ENCODE assay signal across 18 cellular contexts in genomic region chr18:50094221-50094773, GRCh38.
DNase-seq lines count a peak whose midpoint lies in the region; ATAC-seq and TF ChIP-seq lines count a peak whose summit lies in the region.
"Had no signal": no experiment of that assay in that cellular context is flagged by ENCODE, and none has a peak within 500 bp of the region (broad histone marks: within the 10 kb centered on the region; RNA-seq: fewer than 3 reads in every experiment).

No MANE protein-coding gene starts in this region.

- H3K4ac ChIP-seq in trophoblast cell (ENCODE audit: low read depth, low read length) = no peak overlapping the region

- no peak for TF ChIP-seq CTCF in Caco-2 (IDR thresholded peaks at IDR 0.05; ENCODE audit: insufficient read depth in 1 of 2, low read depth in 1 of 2, low read length in 1 of 2, severe bottlenecking in 1 of 2, unreplicated experiment in 1 of 2)
- TF ChIP-seq CTCF in OCI-LY3 (IDR thresholded peaks at IDR 0.05; ENCODE audit: low read depth, low read length) = no peak
- no peak for TF ChIP-seq CTCF in left lung (IDR thresholded peaks at IDR 0.05)
- no peak for TF ChIP-seq CTCF in GM10266 (IDR thresholded peaks at IDR 0.05; ENCODE audit: control insufficient read depth, insufficient read depth, low read depth, missing control alignments)

- no peak overlapping the region for H4K8ac ChIP-seq in trophoblast cell (ENCODE audit: low read depth, low read length)

- no CpG with 5 or more reads among the region's 2 CpGs for WGBS in trophoblast cell (ENCODE audit: extremely low coverage, insufficient coverage, insufficient read length)

- intact Hi-C loops in Caco-2 (cut with micrococcal nuclease; ENCODE audit: unreplicated experiment) = no loop called here
- intact Hi-C loops in left lung (cut with DNase I) = no loop called here

- H3K4me1 Mint-ChIP-seq in Caco-2 (ENCODE audit: low read depth, unreplicated experiment) = peaks cover 26% of the 10 kb centered on the region
- H3K4me1 Mint-ChIP-seq: B cell; CD4-positive, CD25-positive, alpha-beta regulatory T cell had no signal

- H3K9me3 ChIP-seq in Caco-2 (no peaks in the 10 kb centered on the region), OCI-LY3 (ENCODE audit: insufficient read depth, low read length) (no peaks in the 10 kb centered on the region), trophoblast cell (ENCODE audit: insufficient read depth, low read depth, low read length) (no peaks in the 10 kb centered on the region), left lung (no peaks in the 10 kb centered on the region)
- H3K9me3 ChIP-seq: BLaER1, HAP-1 had no signal

- DNase-seq in Caco-2 (no peak), trophoblast cell (peak in 1 of 2 donors; percentile 59), left lung (no peak), GM10266 (ENCODE audit: extremely low spot score) (no peak), NCI-H1092 (lab: John Stamatoyannopoulos, UW) (no peak)
- DNase-seq: CD4-positive, CD25-positive, alpha-beta regulatory T cell; CD8-positive, alpha-beta T cell; DMS 273 treated with DMSO at 0.1 percent for 48 hours; DMS79; EL; GDM1; GOT3 had no signal

- H2BK5ac ChIP-seq in trophoblast cell (ENCODE audit: low read depth, low read length, poor library complexity) = no peak overlapping the region

- H2AFZ ChIP-seq in OCI-LY3 (ENCODE audit: low read depth, low read length) (no peak overlapping the region), trophoblast cell (ENCODE audit: insufficient read depth, low read length, poor library complexity) (no peak overlapping the region)

- H3K27ac ChIP-seq in OCI-LY3 (ENCODE audit: low read length) (no peak overlapping the region), trophoblast cell (ENCODE audit: low read depth, low read length) (peak overlapping the region; percentile 81), left lung (no peak overlapping the region)
- H3K27ac ChIP-seq: 22Rv1, BLaER1, C4-2B had no signal

- CTCF ChIA-PET in Caco-2 (lab: Charles Lee) = no interaction called here

- H3K9ac ChIP-seq in OCI-LY3 (ENCODE audit: low read length) (no peak overlapping the region), trophoblast cell (ENCODE audit: low read length) (no peak overlapping the region)
- H3K9ac ChIP-seq: BLaER1 had no signal

- no peak overlapping the region for H3K14ac ChIP-seq in trophoblast cell (ENCODE audit: low read length)

- H3K4me1 ChIP-seq in Caco-2 = peaks cover 31% of the 10 kb centered on the region
- peaks cover 68% of the 10 kb centered on the region for H3K4me1 ChIP-seq in OCI-LY3 (ENCODE audit: low read length)
- peaks cover 23 to 34% of the 10 kb centered on the region in 2 experiments for H3K4me1 ChIP-seq in trophoblast cell (ENCODE audit: control insufficient read depth in 1 of 2, insufficient read depth in 2 of 2, low read length in 2 of 2)
- H3K4me1 ChIP-seq in left lung = no peaks in the 10 kb centered on the region

- H3K36me3 ChIP-seq in Caco-2 (ENCODE audit: control insufficient read depth, insufficient read depth, low read length) (no peaks in the 10 kb centered on the region), OCI-LY3 (replicated peaks; ENCODE audit: low read depth, low read length) (peaks cover 4% of the 10 kb centered on the region), trophoblast cell (ENCODE audit: control insufficient read depth in 1 of 2, insufficient read depth in 2 of 2, low read length in 2 of 2) (no peaks in the 10 kb centered on the region), left lung (no peaks in the 10 kb centered on the region)
- H3K36me3 ChIP-seq: BLaER1, HAP-1 had no signal

- no peak overlapping the region for H3K18ac ChIP-seq in trophoblast cell (ENCODE audit: low read length)

- H4K12ac ChIP-seq in trophoblast cell (ENCODE audit: low read depth, low read length) = no peak overlapping the region

- H3K27me3 ChIP-seq in Caco-2 (replicated peaks; ENCODE audit: control insufficient read depth, insufficient read depth, low read length) (no peaks in the 10 kb centered on the region), OCI-LY3 (ENCODE audit: low read depth, low read length) (no peaks in the 10 kb centered on the region), trophoblast cell (ENCODE audit: insufficient read depth, low read length) (no peaks in the 10 kb centered on the region), left lung (peaks cover 0 to 2% of the 10 kb centered on the region in 2 donors)
- H3K27me3 ChIP-seq: BLaER1 had no signal

- H3K9me3 Mint-ChIP-seq in Caco-2 (ENCODE audit: unreplicated experiment) = no peaks in the 10 kb centered on the region
- H3K9me3 Mint-ChIP-seq: CD8-positive, alpha-beta T cell had no signal

- POLR2A ChIA-PET in Caco-2 (lab: Charles Lee) = no interaction called here

- H4K20me1 ChIP-seq in OCI-LY3 (ENCODE audit: insufficient read depth, low read length) = no peaks in the 10 kb centered on the region
- H4K20me1 ChIP-seq: BLaER1 had no signal

- H3K4me3 ChIP-seq in Caco-2 (ENCODE audit: low read depth, low read length) (no peak overlapping the region), OCI-LY3 (ENCODE audit: low read length) (no peak overlapping the region), trophoblast cell (ENCODE audit: low read depth, low read length) (no peak overlapping the region), left lung (no peak overlapping the region)
- H3K4me3 ChIP-seq: BLaER1, HAP-1 had no signal

- peaks cover 20% of the 10 kb centered on the region for H3K79me1 ChIP-seq in trophoblast cell (ENCODE audit: low read length)

- no peak overlapping the region for H3K23ac ChIP-seq in trophoblast cell (ENCODE audit: low read length)

- no peak overlapping the region for H2BK120ac ChIP-seq in trophoblast cell (ENCODE audit: insufficient read depth, low read length, poor library complexity)

- no peak overlapping the region for H2BK12ac ChIP-seq in trophoblast cell (ENCODE audit: low read length)

- no peak overlapping the region for H4K91ac ChIP-seq in trophoblast cell (ENCODE audit: low read depth, low read length)

- no peaks in the 10 kb centered on the region for H3K27me3 Mint-ChIP-seq in Caco-2 (ENCODE audit: insufficient read depth, unreplicated experiment)

- H3K4me2 ChIP-seq in OCI-LY3 (ENCODE audit: low read length) = peak overlapping the region; percentile 2; the same call in 1 of the 2 replicates
- no peak overlapping the region for H3K4me2 ChIP-seq in trophoblast cell (ENCODE audit: low read length)
- H3K4me2 ChIP-seq: BLaER1 had no signal

- no peak overlapping the region for H3K4me3 Mint-ChIP-seq in Caco-2 (ENCODE audit: unreplicated experiment)
- H3K4me3 Mint-ChIP-seq: B cell; CD4-positive, CD25-positive, alpha-beta regulatory T cell; CD8-positive, alpha-beta T cell had no signal

- H3K79me2 ChIP-seq in OCI-LY3 (ENCODE audit: low read length) (no peaks in the 10 kb centered on the region), trophoblast cell (ENCODE audit: control insufficient read depth, insufficient read depth, low read length, poor library complexity) (no peaks in the 10 kb centered on the region)

- BruUV-seq in Caco-2 (replicated peaks; lab: Mats Ljungman, UMichigan) = no TSS peak

- no peak overlapping the region for H2AK5ac ChIP-seq in trophoblast cell (ENCODE audit: low read length)

- ATAC-seq in left lung = no peak
- ATAC-seq: CD8-positive, alpha-beta T cell had no signal

- peak overlapping the region; percentile 60 for H3K27ac Mint-ChIP-seq in Caco-2 (ENCODE audit: unreplicated experiment)
- H3K27ac Mint-ChIP-seq: B cell; CD4-positive, CD25-positive, alpha-beta regulatory T cell; CD8-positive, alpha-beta T cell had no signal

- H3K36me3 Mint-ChIP-seq in Caco-2 (ENCODE audit: insufficient read depth, unreplicated experiment) = no peaks in the 10 kb centered on the region
- H3K36me3 Mint-ChIP-seq: CD4-positive, CD25-positive, alpha-beta regulatory T cell; CD8-positive, alpha-beta T cell had no signal
